In genomic region chr1:33424610-33425009, GRCh38 we compare ENCODE assay signal across 20 cellular contexts. TPM values are rescaled to one million over a fixed set of nuclear protein-coding genes. Genes with fewer than 3 reads are reported as not detected.
A peak's percentile ranks its signal among the peaks of the same experiment; 100 is the strongest.
DNase-seq lines count a peak whose midpoint lies in the region; ATAC-seq, FAIRE-seq and TF ChIP-seq lines count a peak whose summit lies in the region.
"Had no signal": no experiment of that assay in that cellular context is flagged by ENCODE, and none has a peak within 500 bp of the region (broad histone marks: within the 10 kb centered on the region; RNA-seq: fewer than 3 reads in every experiment).

No MANE protein-coding gene starts in this region.

- H3K36me3 ChIP-seq in HCT116 (ENCODE audit: control insufficient read depth in 1 of 2, insufficient read depth in 2 of 2, low read length in 2 of 2) (peaks cover 15 to 57% of the 10 kb centered on the region in 2 experiments), adrenal gland (replicated peaks in 1 of 2) (no peaks in the 10 kb centered on the region), sigmoid colon (no peaks in the 10 kb centered on the region), HepG2 (replicated peaks in 1 of 2; ENCODE audit: control insufficient read depth in 1 of 2, insufficient read depth in 2 of 2, low read length in 2 of 2) (no peaks in the 10 kb centered on the region)
- H3K36me3 ChIP-seq: MG63, stomach had no signal

- H3K27me3 ChIP-seq in HCT116 (ENCODE audit: insufficient read depth, low read length) = no peaks in the 10 kb centered on the region
- H3K27me3 ChIP-seq in adrenal gland = no peaks in the 10 kb centered on the region
- H3K27me3 ChIP-seq in sigmoid colon = no peaks in the 10 kb centered on the region
- H3K27me3 ChIP-seq in HepG2 (ENCODE audit: control insufficient read depth in 1 of 2, insufficient read depth in 2 of 2, low read length in 2 of 2) = peaks cover 0 to 22% of the 10 kb centered on the region in 2 experiments; a peak in 2 of 5 replicates
- H3K27me3 ChIP-seq: dorsolateral prefrontal cortex, MG63, stomach had no signal

- TF ChIP-seq RAD21 in HCT116 (IDR thresholded peaks at IDR 0.05; ENCODE audit: low read depth) = no peak
- no peak for TF ChIP-seq RAD21 in HepG2 (CRISPR knock-in tag; IDR thresholded peaks at IDR 0.05)

- CTCF ChIA-PET in HCT116 (lab: Charles Lee) = no interaction called here
- CTCF ChIA-PET in HepG2 (lab: Yijun Ruan, JAX; ENCODE audit: low intra/inter-chr PET ratio, low total read pairs) = no interaction called here

- H2AFZ ChIP-seq in HCT116 (ENCODE audit: low read depth, low read length, poor library complexity, severe bottlenecking) (no peak overlapping the region), HepG2 (ENCODE audit: low read length) (no peak overlapping the region)

- H4K20me1 ChIP-seq in HCT116 (ENCODE audit: insufficient read depth) = no peaks in the 10 kb centered on the region
- no peaks in the 10 kb centered on the region for H4K20me1 ChIP-seq in HepG2 (ENCODE audit: insufficient read depth, low read length)

- TF ChIP-seq POLR2A in HCT116 (IDR thresholded peaks at IDR 0.05; ENCODE audit: borderline replicate concordance, extremely low read depth, insufficient read depth, insufficient read length) = no peak
- no peak for TF ChIP-seq POLR2A in adrenal gland (IDR thresholded peaks at IDR 0.05)
- TF ChIP-seq POLR2A in sigmoid colon (IDR thresholded peaks at IDR 0.05) = no peak
- no peak for TF ChIP-seq POLR2A in HepG2 (IDR thresholded peaks at IDR 0.05; ENCODE audit: insufficient read depth in 1 of 2, low read depth in 2 of 2, low read length in 2 of 2)

- no peak for DNase-seq in HCT116 (ENCODE audit: low read depth, low spot score)
- no peak for DNase-seq in adrenal gland
- peak; percentile 48 to 67 for DNase-seq in foreskin fibroblast
- no peak for DNase-seq in sigmoid colon
- no peak for DNase-seq in activated CD4-positive, alpha-beta T cell treated with anti-CD3 and anti-CD28 coated beads for 4 hours
- no peak for DNase-seq in HepG2 (ENCODE audit: low spot score)
- DNase-seq in ACHN = no peak
- DNase-seq: activated CD4-positive, CD25-positive, alpha-beta regulatory T cell treated with anti-CD3 and anti-CD28 coated beads, Interleukin-2, amount 50 U/mL, for 72 hours; activated naive CD8-positive, alpha-beta T cell treated with anti-CD3 and anti-CD28 coated beads, Interleukin-2, amount 10 ng/mL, durations not matched to agents 7 days and 5 days; COR-L47; dorsolateral prefrontal cortex; left ventricle myocardium inferior; MG63; NCI-H146; NCI-H2171; stomach had no signal

- POLR2A ChIA-PET in HCT116 (lab: Charles Lee) = no interaction called here
- POLR2A ChIA-PET in HepG2 (lab: Yijun Ruan, JAX) = no interaction called here

- H3K4me1 ChIP-seq in HCT116 (ENCODE audit: control insufficient read depth in 1 of 2, insufficient read depth in 2 of 2, low read length in 2 of 2) (peaks cover 45 to 72% of the 10 kb centered on the region in 2 experiments), adrenal gland (replicated peaks in 1 of 2) (peaks cover 24 to 75% of the 10 kb centered on the region in 2 donors), sigmoid colon (peaks cover 0 to 52% (median 29%) of the 10 kb centered on the region in 4 donors), HepG2 (ENCODE audit: insufficient read depth, low read length) (peaks cover 11% of the 10 kb centered on the region)

- TF ChIP-seq CTCF in HCT116 (IDR thresholded peaks at IDR 0.05 in 2 of 3, conservative IDR thresholded peaks at IDR 0.05 in 1 of 3; ENCODE audit: borderline replicate concordance in 1 of 3, insufficient read depth in 1 of 3, low read depth in 2 of 3, low read length in 2 of 3) (no peak), adrenal gland (IDR thresholded peaks at IDR 0.05) (no peak), foreskin fibroblast (IDR thresholded peaks at IDR 0.05; ENCODE audit: low read depth, low read length) (no peak), sigmoid colon (IDR thresholded peaks at IDR 0.05) (no peak), HepG2 (CRISPR knock-in tag; IDR thresholded peaks at IDR 0.05) (no peak)

- RAD21 ChIA-PET in HCT116 (lab: Charles Lee; ENCODE audit: low non-redundant PET in 1 of 2, low total read pairs in 2 of 2, uncharacterized antibody in 2 of 2, unreplicated experiment in 2 of 2) = no interaction called here

- FAIRE-seq in HepG2 (lab: Jason Lieb, UNC) = no peak
- FAIRE-seq: GM18507 had no signal

- H3K4me3 ChIP-seq in HCT116 (replicated peaks in 1 of 2; ENCODE audit: low read depth in 1 of 2, low read length in 2 of 2) (no peak overlapping the region), adrenal gland (no peak overlapping the region), foreskin fibroblast (ENCODE audit: low read depth in 1 of 2, low read length in 2 of 2) (no peak overlapping the region), sigmoid colon (no peak overlapping the region), HepG2 (replicated peaks in 1 of 3; ENCODE audit: insufficient read depth in 1 of 3, low read depth in 2 of 3, low read length in 3 of 3) (no peak overlapping the region)
- H3K4me3 ChIP-seq: dorsolateral prefrontal cortex, left ventricle myocardium inferior, MG63, stomach had no signal

- no peak overlapping the region for H3K9ac ChIP-seq in HCT116 (ENCODE audit: low read length)
- no peak overlapping the region for H3K9ac ChIP-seq in HepG2 (ENCODE audit: insufficient read depth, low read depth, low read length)

- peaks cover 100% of the 10 kb centered on the region for H3K79me2 ChIP-seq in HCT116 (ENCODE audit: insufficient read depth, low read length)
- H3K79me2 ChIP-seq in HepG2 (ENCODE audit: insufficient read depth, low read length) = no peaks in the 10 kb centered on the region

- 36 to 49% (median 44%) methylated on average over 2 of the region's 2 CpGs for WGBS in adrenal gland, 4 donors
- WGBS in sigmoid colon, 2 donors = 83 to 94% methylated on average over 2 of the region's 2 CpGs
- 34% methylated on average over 2 of the region's 2 CpGs for WGBS in HepG2 (ENCODE audit: low lambda C conversion rate)

- ATAC-seq in HCT116 = no peak
- no peak for ATAC-seq in HepG2
- no peak for ATAC-seq in GM21529 (IDR thresholded peaks at IDR 0.05; ENCODE audit: unreplicated experiment)
- ATAC-seq: activated T-helper 17 cell treated with anti-CD3 and anti-CD28 coated beads, Interleukin-2, amount 50 U/mL, for 72 hours; sciatic nerve had no signal

- H3K4me2 ChIP-seq in HCT116 (ENCODE audit: low read length) (peak overlapping the region; percentile 15), HepG2 (ENCODE audit: low read depth, low read length) (no peak overlapping the region)

- TF ChIP-seq EP300 in sigmoid colon (IDR thresholded peaks at IDR 0.05) (no peak), HepG2 (IDR thresholded peaks at IDR 0.05; ENCODE audit: low read depth in 2 of 2, low read length in 2 of 2) (no peak), HepG2 (CRISPR knock-in tag; IDR thresholded peaks at IDR 0.05; ENCODE audit: borderline replicate concordance) (no peak)

- BruUV-seq in HCT116 (replicated peaks; lab: Mats Ljungman, UMichigan) (no TSS peak), HepG2 (replicated peaks; lab: Mats Ljungman, UMichigan) (no TSS peak)

- no peaks in the 10 kb centered on the region for H3K9me3 ChIP-seq in HCT116 (ENCODE audit: control insufficient read depth in 1 of 2, insufficient read depth in 1 of 2, low read depth in 1 of 2, low read length in 2 of 2)
- H3K9me3 ChIP-seq in adrenal gland (replicated peaks in 1 of 3) = no peaks in the 10 kb centered on the region
- no peaks in the 10 kb centered on the region for H3K9me3 ChIP-seq in sigmoid colon
- no peaks in the 10 kb centered on the region for H3K9me3 ChIP-seq in HepG2 (ENCODE audit: low read length)
- H3K9me3 ChIP-seq: left ventricle myocardium inferior, MG63, stomach had no signal

- no peaks in the 10 kb centered on the region for H3K9me2 ChIP-seq in HCT116 (ENCODE audit: insufficient read depth)

- in situ Hi-C loops in HepG2 (cut with HindIII; ENCODE audit: extremely low pct_ligation_motif_present, low pct_unique_long_range_greater_than_20kb) = no loop called here
- in situ Hi-C loops in ACHN (cut with HindIII; ENCODE audit: low pct_ligation_motif_present, low pct_unique_long_range_greater_than_20kb, low sequenced_read_pairs) = no loop called here

- peak overlapping the region; percentile 10; the same call in 1 of the 2 replicates for H3K27ac ChIP-seq in HCT116 (ENCODE audit: low read depth, low read length)
- H3K27ac ChIP-seq in adrenal gland = peak overlapping the region in 3 of 5 donors; percentile 50 to 75 (median 55)
- peak overlapping the region in 3 of 4 donors; percentile 10 to 65 (median 37) for H3K27ac ChIP-seq in sigmoid colon
- no peak overlapping the region for H3K27ac ChIP-seq in HepG2 (ENCODE audit: extremely low read length, insufficient read depth, low read length)
- H3K27ac ChIP-seq: dorsolateral prefrontal cortex, left ventricle myocardium inferior, stomach had no signal

- intact Hi-C loops in HCT116 (cut with micrococcal nuclease) (no loop called here), adrenal gland (cut with DNase I) (no loop called here), sigmoid colon (cut with DNase I) (loop anchor here (5.0 kb wide), 1 partner anchor 32 kb away; no protein-coding TSS in a partner anchor), HepG2 (cut with micrococcal nuclease; ENCODE audit: unreplicated experiment) (no loop called here)

RNA-seq across cellular contexts. Expression of gene PHC2, which starts 6.3 kb away (rescaled TPM):
- 176 TPM for total RNA-seq in HCT116 (2021; ENCODE audit: unreplicated experiment)
- polyA plus RNA-seq in HCT116 (2012) = 129 and 157 TPM in 2 replicates
- 100 to 1,000 TPM; 100 to 164 (median 131) TPM for total RNA-seq in adrenal gland
- 100 to 1,000 TPM in 1 of 3 donors, 10 to 100 TPM in 2; 61.5 to 104 (median 84.2) TPM for polyA plus RNA-seq in adrenal gland
- 100 to 1,000 TPM in 3 of 4 donors, 10 to 100 TPM in 1; 96.3 to 199 (median 124) TPM for total RNA-seq in sigmoid colon
- polyA plus RNA-seq in sigmoid colon = 10 to 100 TPM; 56.2 to 96.3 (median 76.3) TPM
- total RNA-seq in HepG2 (2016; rRNA removed; fragmentation: Illumina TruSeq; extraction: Trizol) = 52.5 and 53.5 TPM in 2 replicates
- total RNA-seq in HepG2 (2016; cell fraction: cytosol; rRNA removed; fragmentation: Illumina TruSeq; extraction: Trizol; ENCODE audit: low read depth) = 37.8 and 42.1 TPM in 2 replicates
- 44.7 and 53.5 TPM in 2 replicates for total RNA-seq in HepG2 (2016; cell fraction: insoluble cytoplasmic fraction; rRNA removed; fragmentation: Illumina TruSeq; extraction: Trizol)
- 102 and 120 TPM in 2 replicates for total RNA-seq in HepG2 (2016; cell fraction: membrane; rRNA removed; fragmentation: Illumina TruSeq; extraction: Trizol)
- 27.9 and 32.8 TPM in 2 replicates for total RNA-seq in HepG2 (2016; cell fraction: nucleus; rRNA removed; fragmentation: Illumina TruSeq; extraction: Trizol)
- 84.9 and 100 TPM in 2 replicates for polyA plus RNA-seq in HepG2 (2011; rRNA removed)
- polyA plus RNA-seq in HepG2 (2011; cell fraction: cytosol; rRNA removed) = 86.4 and 90.4 TPM in 2 replicates
- polyA plus RNA-seq in HepG2 (2011; cell fraction: nucleus; rRNA removed) = 83.8 and 90.8 TPM in 2 replicates
- 70.9 and 73.7 TPM in 2 replicates for polyA plus RNA-seq in HepG2 (2012)
- polyA plus RNA-seq in HepG2 (2016; cell fraction: cytosol; fragmentation: Illumina TruSeq; extraction: Trizol; ENCODE audit: low read depth) = 41.6 and 55.3 TPM in 2 replicates
- polyA plus RNA-seq in HepG2 (2016; cell fraction: insoluble cytoplasmic fraction; fragmentation: Illumina TruSeq; extraction: Trizol; ENCODE audit: low read depth) = 61.1 and 69.9 TPM in 2 replicates
- 98.3 and 114 TPM in 2 replicates for polyA plus RNA-seq in HepG2 (2016; cell fraction: membrane; fragmentation: Illumina TruSeq; extraction: Trizol; ENCODE audit: low read depth)
- polyA plus RNA-seq in HepG2 (2016; cell fraction: nucleus; fragmentation: Illumina TruSeq; extraction: Trizol; ENCODE audit: insufficient read depth, low read depth) = 62.2 and 63.0 TPM in 2 replicates
- 24.7 and 72.3 TPM in 2 replicates for polyA minus RNA-seq in HepG2 (2011; rRNA and poly(A)+ RNA removed; ENCODE audit: low replicate concordance)
- polyA minus RNA-seq in HepG2 (2011; cell fraction: cytosol; rRNA and poly(A)+ RNA removed) = 33.1 and 41.3 TPM in 2 replicates
- polyA minus RNA-seq in HepG2 (2011; cell fraction: nucleus; rRNA and poly(A)+ RNA removed) = 23.3 and 28.7 TPM in 2 replicates

RNA-seq across cellular contexts. Expression of gene ZSCAN20, which starts 47.8 kb away (rescaled TPM):
- total RNA-seq in HCT116 (2021; ENCODE audit: unreplicated experiment) (9.0 TPM), adrenal gland (10 to 100 TPM in 1 of 8 donors, 1 to 10 TPM in 7; 3.6 to 12.7 (median 4.9) TPM), sigmoid colon (1 to 10 TPM; 5.8 to 8.2 (median 6.8) TPM), HepG2 (2016; rRNA removed; fragmentation: Illumina TruSeq; extraction: Trizol) (2.8 TPM in 2 replicates)
- 1.8 and 2.6 TPM in 2 replicates for polyA plus RNA-seq in HCT116 (2012)
- polyA plus RNA-seq in adrenal gland (1 to 10 TPM in 2 of 3 donors, under 1 TPM in 1; 0.84 to 1.8 (median 1.6) TPM), sigmoid colon (1 to 10 TPM in 2 of 3 donors, under 1 TPM in 1; 0.69 to 2.1 (median 1.8) TPM), HepG2 (2011; rRNA removed) (1.1 and 1.3 TPM in 2 replicates)
- total RNA-seq in HepG2 (2016; cell fraction: cytosol; rRNA removed; fragmentation: Illumina TruSeq; extraction: Trizol; ENCODE audit: low read depth) = 0.40 and 0.44 TPM in 2 replicates
- total RNA-seq in HepG2 (2016; cell fraction: insoluble cytoplasmic fraction; rRNA removed; fragmentation: Illumina TruSeq; extraction: Trizol) = 2.6 and 2.9 TPM in 2 replicates
- total RNA-seq in HepG2 (2016; cell fraction: membrane; rRNA removed; fragmentation: Illumina TruSeq; extraction: Trizol) = 0.69 and 1.1 TPM in 2 replicates
- total RNA-seq in HepG2 (2016; cell fraction: nucleus; rRNA removed; fragmentation: Illumina TruSeq; extraction: Trizol) = 3.5 and 4.5 TPM in 2 replicates
- polyA plus RNA-seq in HepG2 (2011; cell fraction: cytosol; rRNA removed) = 0.56 and 0.94 TPM in 2 replicates
- polyA plus RNA-seq in HepG2 (2011; cell fraction: nucleus; rRNA removed) = 3.0 TPM in 2 replicates
- polyA plus RNA-seq in HepG2 (2012) = 1.1 and 1.6 TPM in 2 replicates
- polyA plus RNA-seq in HepG2 (2016; cell fraction: cytosol; fragmentation: Illumina TruSeq; extraction: Trizol; ENCODE audit: low read depth) = 0.07 and 0.16 TPM in 2 replicates
- 0.71 and 0.93 TPM in 2 replicates for polyA plus RNA-seq in HepG2 (2016; cell fraction: insoluble cytoplasmic fraction; fragmentation: Illumina TruSeq; extraction: Trizol; ENCODE audit: low read depth)
- polyA plus RNA-seq in HepG2 (2016; cell fraction: membrane; fragmentation: Illumina TruSeq; extraction: Trizol; ENCODE audit: low read depth) = 0.31 and 0.36 TPM in 2 replicates
- polyA plus RNA-seq in HepG2 (2016; cell fraction: nucleus; fragmentation: Illumina TruSeq; extraction: Trizol; ENCODE audit: insufficient read depth, low read depth) = 3.3 and 4.0 TPM in 2 replicates
- 3.6 and 6.6 TPM in 2 replicates for polyA minus RNA-seq in HepG2 (2011; rRNA and poly(A)+ RNA removed; ENCODE audit: low replicate concordance)
- 1.8 and 2.0 TPM in 2 replicates for polyA minus RNA-seq in HepG2 (2011; cell fraction: cytosol; rRNA and poly(A)+ RNA removed)
- 4.9 and 6.6 TPM in 2 replicates for polyA minus RNA-seq in HepG2 (2011; cell fraction: nucleus; rRNA and poly(A)+ RNA removed)

Comparison
In these comparisons a context has a peak if more than half of its experiments do, and no peak if none do; other contexts are left out.
1. DNase-seq: peak in foreskin fibroblast (2 of 2); none in HCT116 (single experiment), adrenal gland (0 of 7), sigmoid colon (single experiment), activated CD4-positive, alpha-beta T cell treated with anti-CD3 and anti-CD28 coated beads for 4 hours (0 of 2), HepG2 (single experiment) and ACHN (single experiment).